Comparison of ENCODE assay signal across 9 cellular contexts in genomic region chr16:49486350-49486749, GRCh38.
"Had no signal": no experiment of that assay in that cellular context is flagged by ENCODE, and none has a peak within 500 bp of the region (broad histone marks: within the 10 kb centered on the region; RNA-seq: fewer than 3 reads in every experiment).

No MANE protein-coding gene starts in this region.

- H3K4me1 ChIP-seq: HAP-1 had no signal

- H3K27ac ChIP-seq: GM23248, HL-60 had no signal

- H3K36me3 ChIP-seq: HAP-1 had no signal

- H3K4me3 Mint-ChIP-seq: HFFc6, IgD-negative memory B cell had no signal

- H3K9me3 ChIP-seq: HAP-1 had no signal

- H3K27ac Mint-ChIP-seq: HFFc6, IgD-negative memory B cell had no signal

- ATAC-seq: HCT116, HepG2 had no signal

- DNase-seq: GM23248, GOT3, H7, HFFc6 had no signal

- H3K36me3 Mint-ChIP-seq: IgD-negative memory B cell had no signal

- H3K4me3 ChIP-seq: GM23248, HAP-1 had no signal
